ENCODE assay signal across 14 cellular contexts in the genomic region with DNA sequence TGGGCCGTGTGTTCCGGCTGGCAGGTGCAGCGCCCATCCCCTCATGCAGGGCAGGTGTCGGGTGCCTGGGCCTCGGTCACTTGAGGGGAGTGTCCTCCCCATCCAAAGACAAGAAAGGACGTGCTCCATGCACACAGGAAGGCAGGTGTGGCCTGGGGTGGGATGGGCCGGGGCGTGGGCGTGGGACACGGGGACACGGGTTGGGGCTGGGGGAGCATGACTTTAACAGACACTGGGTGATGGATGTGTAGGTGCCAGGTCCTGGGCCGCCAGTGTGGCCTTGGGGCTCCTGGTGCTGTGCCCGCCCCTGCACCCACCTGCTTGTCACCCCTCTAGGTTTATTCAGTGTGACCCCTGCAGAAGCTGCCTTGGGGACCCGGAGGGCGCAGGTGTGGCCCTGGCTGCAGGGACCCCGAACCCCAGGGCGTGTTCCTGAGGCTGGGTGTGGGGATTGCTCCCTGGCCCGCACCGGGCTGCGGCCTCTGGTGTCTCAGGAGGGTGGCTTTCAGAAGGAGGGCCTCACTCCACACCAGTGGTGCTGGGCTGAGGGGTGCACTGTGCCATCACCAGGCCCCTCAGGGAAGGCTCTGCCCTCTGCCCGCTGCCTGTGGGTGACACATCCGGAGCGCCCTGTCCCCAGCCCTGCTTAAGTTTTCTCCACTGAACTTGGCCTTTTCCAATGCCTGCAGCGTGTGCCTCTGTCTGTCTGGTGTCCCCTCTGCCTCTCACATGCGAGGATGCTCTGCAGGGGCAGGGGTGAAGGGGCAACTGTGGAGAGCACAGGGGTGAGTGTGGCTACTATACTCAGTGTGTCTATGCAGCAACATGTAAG. TPM values are rescaled to one million over a fixed set of nuclear protein-coding genes. Genes with fewer than 3 reads are reported as not detected.
"Had no signal": no experiment of that assay in that cellular context is flagged by ENCODE, and none has a peak within 500 bp of the region (broad histone marks: within the 10 kb centered on the region; RNA-seq: fewer than 3 reads in every experiment).

No MANE protein-coding gene starts in this region.

- H3K36me3 ChIP-seq: neutrophil had no signal

- H3K4me3 Mint-ChIP-seq: activated CD4-positive, alpha-beta T cell treated with anti-CD3 and anti-CD28 coated beads, Interleukin-2, amount 10 ng/mL, durations not matched to agents 24 days and 14 days; activated naive CD8-positive, alpha-beta T cell treated with anti-CD3 and anti-CD28 coated beads, Interleukin-2, amount 10 ng/mL, durations not matched to agents 7 days and 5 days; immature natural killer cell had no signal

- H3K4me3 ChIP-seq: lower lobe of right lung had no signal

- H3K36me3 Mint-ChIP-seq: activated naive CD8-positive, alpha-beta T cell treated with anti-CD3 and anti-CD28 coated beads, Interleukin-2, amount 10 ng/mL, durations not matched to agents 7 days and 5 days had no signal

- H3K27ac Mint-ChIP-seq: activated CD4-positive, alpha-beta T cell treated with anti-CD3 and anti-CD28 coated beads, Interleukin-2, amount 10 ng/mL, durations not matched to agents 24 days and 14 days; activated naive CD8-positive, alpha-beta T cell treated with anti-CD3 and anti-CD28 coated beads, Interleukin-2, amount 10 ng/mL, durations not matched to agents 7 days and 5 days; immature natural killer cell had no signal

- H3K9me3 ChIP-seq: lower lobe of right lung, neutrophil had no signal

- ATAC-seq: lower lobe of right lung had no signal

- H3K27ac ChIP-seq: lower lobe of right lung, neutrophil had no signal

- DNase-seq: activated CD4-positive, alpha-beta T cell treated with anti-CD3 and anti-CD28 coated beads, Interleukin-2, amount 10 ng/mL, durations not matched to agents 24 days and 14 days; activated CD4-positive, CD25-positive, alpha-beta regulatory T cell; activated CD8-positive, alpha-beta memory T cell treated with anti-CD3 and anti-CD28 coated beads for 24 hours; activated naive CD4-positive, alpha-beta T cell; activated naive CD8-positive, alpha-beta T cell treated with anti-CD3 and anti-CD28 coated beads, Interleukin-2, amount 10 ng/mL, durations not matched to agents 7 days and 5 days; cerebellar nuclear complex; effector memory CD4-positive, alpha-beta T cell; foreskin melanocyte; immature natural killer cell; lower lobe of right lung; midbrain; retina; small intestine had no signal

RNA-seq across cellular contexts. Expression of gene TMEM255B, which starts 5.2 kb away (rescaled TPM):
- polyA plus RNA-seq: immature natural killer cell had no signal
